In the genomic region with DNA sequence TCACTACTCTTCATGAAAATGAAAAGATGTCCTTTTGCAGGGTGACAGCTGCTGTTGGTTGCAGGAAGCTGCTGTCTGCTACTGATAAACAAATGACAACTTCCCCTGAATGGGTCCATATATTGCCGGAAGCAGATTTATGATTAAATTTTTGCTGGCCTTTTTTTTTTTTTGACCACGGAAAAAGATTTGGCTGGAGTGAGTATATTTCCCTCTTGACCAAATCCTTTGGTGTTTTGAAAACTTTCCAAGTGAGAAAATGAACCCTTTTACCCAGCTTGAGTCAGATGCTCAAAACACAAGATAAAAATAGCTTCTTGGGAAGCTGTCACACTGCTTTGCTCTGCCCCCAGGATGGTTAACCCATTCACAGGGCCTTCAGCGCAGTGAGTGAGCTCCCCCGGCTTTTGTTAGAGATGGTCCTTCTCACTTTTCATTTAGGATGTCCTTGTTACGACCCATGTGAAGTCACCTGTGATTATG, we compare ENCODE assay signal across 9 cellular contexts.
DNase-seq lines count a peak whose midpoint lies in the region; ATAC-seq and TF ChIP-seq lines count a peak whose summit lies in the region.
"Had no signal": no experiment of that assay in that cellular context is flagged by ENCODE, and none has a peak within 500 bp of the region (broad histone marks: within the 10 kb centered on the region; RNA-seq: fewer than 3 reads in every experiment).

No MANE protein-coding gene starts in this region.

- 35 to 41% methylated on average over 5 of the region's 5 CpGs for WGBS in esophagus squamous epithelium, 2 donors

- intact Hi-C loops in esophagus squamous epithelium (cut with DNase I) = loop anchor here (10.0 kb wide), 1 partner anchor 628 kb away; no protein-coding TSS in a partner anchor

- H3K4me1 ChIP-seq in esophagus squamous epithelium = peaks cover 9 to 38% (median 17%) of the 10 kb centered on the region in 3 donors

- peak; percentile 72 for ATAC-seq in GM18909 (IDR thresholded peaks at IDR 0.05; ENCODE audit: poor library complexity, unreplicated experiment)
- ATAC-seq in GM21526 (IDR thresholded peaks at IDR 0.05; ENCODE audit: low FRiP score, unreplicated experiment) = no peak

- no peaks in the 10 kb centered on the region for H3K36me3 ChIP-seq in esophagus squamous epithelium

- no peak for TF ChIP-seq POLR2A in esophagus squamous epithelium (IDR thresholded peaks at IDR 0.05)

- TF ChIP-seq CTCF in esophagus squamous epithelium (IDR thresholded peaks at IDR 0.05) = no peak

- no peak overlapping the region; the same call in 1 of the 2 replicates for H3K4me3 ChIP-seq in Jurkat, Clone E6-1 (ENCODE audit: low read length)
- no peak overlapping the region for H3K4me3 ChIP-seq in esophagus squamous epithelium
- H3K4me3 ChIP-seq in skeletal muscle cell (ENCODE audit: low read depth, low read length) = no peak overlapping the region

- H3K27me3 ChIP-seq in esophagus squamous epithelium = no peaks in the 10 kb centered on the region

- DNase-seq in Jurkat, Clone E6-1 (ENCODE audit: low read depth, low spot score) = peak; percentile 71
- DNase-seq in esophagus squamous epithelium (lab: John Stamatoyannopoulos, UW) (no peak), skeletal muscle cell (ENCODE audit: low read depth) (peak; percentile 61), NCI-H2081 treated with DMSO at 0.1 percent for 48 hours (lab: John Stamatoyannopoulos, UW) (no peak), islet precursor cell (no peak)
- DNase-seq in activated CD4-positive, CD25-positive, alpha-beta regulatory T cell treated with anti-CD3 and anti-CD28 coated beads, Interleukin-2, amount 50 U/mL, for 72 hours = no peak
- DNase-seq: NCI-H187 had no signal

- H3K27ac ChIP-seq in esophagus squamous epithelium = peak overlapping the region in 3 of 4 donors; percentile 38 to 70 (median 54)

- H3K9me3 ChIP-seq in esophagus squamous epithelium = no peaks in the 10 kb centered on the region

Comparison
In these comparisons a context has a peak if more than half of its experiments do, and no peak if none do; other contexts are left out.
1. DNase-seq: peak in Jurkat, Clone E6-1 (single experiment) and skeletal muscle cell (single experiment); none in esophagus squamous epithelium (single experiment), NCI-H2081 treated with DMSO at 0.1 percent for 48 hours (single experiment), activated CD4-positive, CD25-positive, alpha-beta regulatory T cell treated with anti-CD3 and anti-CD28 coated beads, Interleukin-2, amount 50 U/mL, for 72 hours (single experiment) and islet precursor cell (single experiment).